Comparison of ENCODE assay signal across 19 cellular contexts in genomic region chr1:226566234-226566633, GRCh38. TPM values are rescaled to one million over a fixed set of nuclear protein-coding genes. Genes with fewer than 3 reads are reported as not detected.
DNase-seq lines count a peak whose midpoint lies in the region; ATAC-seq and TF ChIP-seq lines count a peak whose summit lies in the region.
"Had no signal": no experiment of that assay in that cellular context is flagged by ENCODE, and none has a peak within 500 bp of the region (broad histone marks: within the 10 kb centered on the region; RNA-seq: fewer than 3 reads in every experiment).

No MANE protein-coding gene starts in this region.

- peaks cover 19 to 57% of the 10 kb centered on the region in 2 donors for H3K27me3 Mint-ChIP-seq in effector memory CD8-positive, alpha-beta T cell

- no peak for TF ChIP-seq EP300 in sigmoid colon (IDR thresholded peaks at IDR 0.05)

- H3K9me3 Mint-ChIP-seq in effector memory CD8-positive, alpha-beta T cell = no peaks in the 10 kb centered on the region
- H3K9me3 Mint-ChIP-seq: CD4-positive, alpha-beta T cell; H9 had no signal

- H3K36me3 Mint-ChIP-seq in effector memory CD8-positive, alpha-beta T cell (ENCODE audit: insufficient read depth) = no peaks in the 10 kb centered on the region

- no peak overlapping the region for H3K4me3 ChIP-seq in muscle layer of colon (ENCODE audit: low read depth in 1 of 2, low read length in 2 of 2)
- H3K4me3 ChIP-seq in sigmoid colon = no peak overlapping the region
- H3K4me3 ChIP-seq: A549 had no signal

- intact Hi-C loops in sigmoid colon (cut with DNase I) = no loop called here

- no peak overlapping the region for H3K9ac ChIP-seq in muscle layer of colon (ENCODE audit: low read length)

- no peak for TF ChIP-seq CTCF in sigmoid colon (IDR thresholded peaks at IDR 0.05)

- H3K4me1 Mint-ChIP-seq in effector memory CD8-positive, alpha-beta T cell (ENCODE audit: low read depth in 2 of 2) = no peaks in the 10 kb centered on the region

- H3K4me3 Mint-ChIP-seq in effector memory CD8-positive, alpha-beta T cell = no peak overlapping the region
- H3K4me3 Mint-ChIP-seq: CD4-positive, alpha-beta T cell; H9 had no signal

- H3K27ac ChIP-seq in muscle layer of colon (ENCODE audit: low read depth, low read length) (peak overlapping the region; percentile 24), sigmoid colon (peak overlapping the region; percentile 33 to 85 (median 80))
- H3K27ac ChIP-seq: 22Rv1, A549, C4-2B had no signal

- H3K27ac Mint-ChIP-seq in effector memory CD8-positive, alpha-beta T cell = no peak overlapping the region
- H3K27ac Mint-ChIP-seq: CD4-positive, alpha-beta T cell; H9 had no signal

- 94 to 97% methylated on average over 1 of the region's 1 CpG for WGBS in sigmoid colon, 2 donors

- DNase-seq in NCI-H2227 treated with DMSO at 0.1 percent for 48 hours (lab: John Stamatoyannopoulos, UW) = peak; percentile 5
- DNase-seq in NCI-H2227 (lab: John Stamatoyannopoulos, UW; ENCODE audit: unreplicated experiment) = no peak
- no peak for DNase-seq in sigmoid colon
- DNase-seq in effector memory CD8-positive, alpha-beta T cell = no peak
- DNase-seq: AML-193; Caco-2; CD4-positive, alpha-beta T cell; DMS79; GDM1; H9 had no signal

- H3K4me1 ChIP-seq in muscle layer of colon (ENCODE audit: insufficient read depth, low read length) (peaks cover 69% of the 10 kb centered on the region), sigmoid colon (peaks cover 0 to 84% (median 76%) of the 10 kb centered on the region in 4 donors)
- H3K4me1 ChIP-seq: A549, Caco-2 had no signal

- H3K27me3 ChIP-seq in muscle layer of colon (ENCODE audit: control insufficient read depth in 1 of 2, insufficient read depth in 2 of 2, low read length in 2 of 2) (no peaks in the 10 kb centered on the region), sigmoid colon (no peaks in the 10 kb centered on the region)

- H3K9me3 ChIP-seq in muscle layer of colon (ENCODE audit: low read length) (no peaks in the 10 kb centered on the region), sigmoid colon (no peaks in the 10 kb centered on the region)
- H3K9me3 ChIP-seq: A549, Caco-2 had no signal

- H3K36me3 ChIP-seq in muscle layer of colon (ENCODE audit: insufficient read depth, low read length) = no peaks in the 10 kb centered on the region
- no peaks in the 10 kb centered on the region for H3K36me3 ChIP-seq in sigmoid colon

- ATAC-seq in effector memory CD8-positive, alpha-beta T cell (replicated peaks) = no peak
- no peak for ATAC-seq in GM18519 (IDR thresholded peaks at IDR 0.05; ENCODE audit: low FRiP score, unreplicated experiment)
- ATAC-seq in HG02642 (IDR thresholded peaks at IDR 0.05; ENCODE audit: poor library complexity, unreplicated experiment) = no peak
- ATAC-seq: A549 had no signal

- no peak for TF ChIP-seq POLR2A in sigmoid colon (IDR thresholded peaks at IDR 0.05)

RNA-seq across cellular contexts. Expression of gene STUM, which starts 17.7 kb away (rescaled TPM):
- 10 to 100 TPM in 3 of 4 donors, 1 to 10 TPM in 1; 3.9 to 16.9 (median 13.6) TPM for total RNA-seq in sigmoid colon
- 1 to 10 TPM in 1 of 3 donors, under 1 TPM in 2; under 0.01 to 7.2 (median 0.23) TPM for polyA plus RNA-seq in sigmoid colon
- total RNA-seq: CD4-positive, alpha-beta T cell; Daoy; HT-29 had no signal
- polyA plus RNA-seq: A549, BJ had no signal
